23 cellular contexts compared by ENCODE assay signal in the genomic region with DNA sequence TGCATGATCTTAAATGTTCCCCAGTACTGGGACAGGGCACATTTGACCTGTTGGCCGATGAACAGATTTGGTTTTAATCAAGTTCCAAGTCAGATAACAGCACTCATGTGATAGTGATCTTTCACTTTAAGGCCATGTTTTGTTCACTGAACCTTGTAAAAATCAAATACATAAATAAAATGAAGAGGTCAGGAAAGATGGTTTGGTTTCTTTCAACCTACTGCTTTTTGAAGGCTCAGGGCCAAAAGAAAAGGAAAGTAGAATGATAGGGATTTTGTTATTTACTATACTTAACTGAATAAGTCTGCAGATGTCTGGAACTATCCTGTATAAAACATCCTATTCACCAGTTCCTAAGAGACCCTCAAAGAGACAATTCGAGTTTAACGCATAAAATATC.
"Had no signal": no experiment of that assay in that cellular context is flagged by ENCODE, and none has a peak within 500 bp of the region (broad histone marks: within the 10 kb centered on the region; RNA-seq: fewer than 3 reads in every experiment).

No MANE protein-coding gene starts in this region.

- H3K27ac ChIP-seq: colonic mucosa, left lung, ovary, right lobe of liver, thoracic aorta, tibial nerve, upper lobe of right lung, vagina had no signal

- H3K27me3 ChIP-seq: colonic mucosa, left lung, ovary, right lobe of liver, tibial nerve, upper lobe of right lung, vagina had no signal

- H3K36me3 ChIP-seq: colonic mucosa, left lung, ovary, right lobe of liver, thoracic aorta, tibial nerve, upper lobe of right lung, vagina had no signal

- H3K9me3 ChIP-seq: colonic mucosa, left lung, ovary, right lobe of liver, thoracic aorta, tibial nerve, upper lobe of right lung, vagina had no signal

- ATAC-seq: effector memory CD8-positive, alpha-beta T cell; left lung; naive thymus-derived CD8-positive, alpha-beta T cell; right lobe of liver; stimulated activated effector memory CD8-positive, alpha-beta T cell treated with anti-CD3 and anti-CD28 coated beads, Interleukin-12 subunit alpha, Interleukin-12 subunit beta, amount 100 ng/mL, for 72 hours; upper lobe of right lung had no signal

- H3K4me1 Mint-ChIP-seq: central memory CD8-positive, alpha-beta T cell; naive thymus-derived CD8-positive, alpha-beta T cell; stimulated activated effector memory CD8-positive, alpha-beta T cell treated with anti-CD3 and anti-CD28 coated beads, Interleukin-12 subunit alpha, Interleukin-12 subunit beta, amount 100 ng/mL, for 72 hours had no signal

- H3K36me3 Mint-ChIP-seq: naive thymus-derived CD8-positive, alpha-beta T cell; stimulated activated effector memory CD8-positive, alpha-beta T cell treated with anti-CD3 and anti-CD28 coated beads, Interleukin-12 subunit alpha, Interleukin-12 subunit beta, amount 100 ng/mL, for 72 hours had no signal

- H3K27ac Mint-ChIP-seq: effector memory CD8-positive, alpha-beta T cell; naive thymus-derived CD8-positive, alpha-beta T cell; stimulated activated effector memory CD8-positive, alpha-beta T cell treated with anti-CD3 and anti-CD28 coated beads, Interleukin-12 subunit alpha, Interleukin-12 subunit beta, amount 100 ng/mL, for 72 hours had no signal

- DNase-seq: colonic mucosa; dermis blood vessel endothelial cell; effector memory CD8-positive, alpha-beta T cell; erythroblast; head of caudate nucleus; kidney; left lung; mesenchymal stem cell; midbrain; naive thymus-derived CD8-positive, alpha-beta T cell; occipital lobe; ovary; posterior cingulate gyrus; right lobe of liver; stimulated activated CD4-positive, alpha-beta T cell treated with anti-CD3 and anti-CD28 coated beads, Interleukin-2, amount 100 ng/mL, for 24 hours; stimulated activated CD4-positive, alpha-beta T cell treated with anti-CD3 and anti-CD28 coated beads, Interleukin-4, amount 100 ng/mL, for 24 hours; stimulated activated naive CD4-positive, alpha-beta T cell treated with Interleukin-2 at 50 U/mL for 16 hours; upper lobe of right lung had no signal

- H3K4me3 Mint-ChIP-seq: central memory CD8-positive, alpha-beta T cell; effector memory CD8-positive, alpha-beta T cell; naive thymus-derived CD8-positive, alpha-beta T cell; stimulated activated effector memory CD8-positive, alpha-beta T cell treated with anti-CD3 and anti-CD28 coated beads, Interleukin-12 subunit alpha, Interleukin-12 subunit beta, amount 100 ng/mL, for 72 hours had no signal

- H3K4me3 ChIP-seq: colonic mucosa, left lung, ovary, right lobe of liver, thoracic aorta, tibial nerve, upper lobe of right lung, vagina had no signal

- H3K4me1 ChIP-seq: colonic mucosa, left lung, right lobe of liver, tibial nerve, upper lobe of right lung, vagina had no signal

- H3K9me3 Mint-ChIP-seq: central memory CD8-positive, alpha-beta T cell; effector memory CD8-positive, alpha-beta T cell; stimulated activated effector memory CD8-positive, alpha-beta T cell treated with anti-CD3 and anti-CD28 coated beads, Interleukin-12 subunit alpha, Interleukin-12 subunit beta, amount 100 ng/mL, for 72 hours had no signal
